19 cellular contexts compared by ENCODE assay signal in the genomic region with DNA sequence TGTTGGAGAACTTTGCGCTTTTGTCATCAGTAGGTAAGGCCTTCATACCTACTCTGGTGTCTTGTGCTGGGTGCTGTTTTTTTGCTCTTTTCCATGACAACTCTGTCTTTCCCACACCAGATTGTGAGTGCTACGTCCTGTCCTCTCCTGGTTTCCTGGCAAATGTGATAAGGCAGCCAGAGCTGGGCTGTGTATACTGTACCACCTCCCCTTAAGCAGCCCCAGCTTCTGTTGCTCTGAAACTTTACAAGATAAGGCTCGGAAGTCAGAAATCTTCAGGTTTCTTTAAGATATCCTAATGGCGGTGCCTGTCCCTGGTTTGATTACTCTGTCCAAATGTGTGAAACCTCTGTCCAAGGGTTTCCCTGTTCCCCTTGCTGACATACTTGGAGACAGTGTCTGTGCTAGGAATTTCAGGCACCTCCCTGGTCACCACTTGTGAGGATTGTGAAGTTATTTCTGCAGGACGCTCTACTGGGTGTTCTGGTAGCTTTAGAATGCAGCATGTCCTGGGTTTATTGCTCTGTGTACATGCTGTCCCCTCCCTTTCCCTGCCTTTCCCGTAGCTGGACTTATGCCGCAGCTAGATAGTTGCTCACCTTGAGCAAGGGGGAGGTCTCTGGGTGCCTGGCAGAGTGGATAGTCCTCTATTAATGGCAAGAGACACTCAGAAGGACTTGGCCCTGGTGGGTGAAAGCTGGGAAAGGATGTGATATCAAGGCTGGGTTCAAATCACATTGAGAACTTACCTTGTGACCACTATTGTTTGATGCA. TPM values are rescaled to one million over a fixed set of nuclear protein-coding genes. Genes with fewer than 3 reads are reported as not detected.
"Had no signal": no experiment of that assay in that cellular context is flagged by ENCODE, and none has a peak within 500 bp of the region (broad histone marks: within the 10 kb centered on the region; RNA-seq: fewer than 3 reads in every experiment).

No MANE protein-coding gene starts in this region.

- H3K27ac Mint-ChIP-seq: stimulated activated naive CD8-positive, alpha-beta T cell treated with anti-CD3 and anti-CD28 coated beads, Interleukin-15, Interleukin-2, amounts not matched to agents 100 ng/mL and 50 ng/mL, for 24 hours had no signal

- H3K27me3 ChIP-seq: dorsolateral prefrontal cortex, esophagus muscularis mucosa, gastroesophageal sphincter, tibial artery, upper lobe of left lung, uterus had no signal

- H3K4me3 ChIP-seq: dorsolateral prefrontal cortex, esophagus muscularis mucosa, gastroesophageal sphincter, tibial artery, upper lobe of left lung, uterus had no signal

- H3K27me3 Mint-ChIP-seq: central memory CD8-positive, alpha-beta T cell; stimulated activated memory B cell treated with anti-CD40 and anti-IgM and Interleukin-4, amounts not matched to agents 10 μg/mL and 1 μg/mL and 100 μg/mL, for 72 hours; stimulated activated naive CD8-positive, alpha-beta T cell treated with anti-CD3 and anti-CD28 coated beads, Interleukin-15, Interleukin-2, amounts not matched to agents 100 ng/mL and 50 ng/mL, for 24 hours had no signal

- H3K36me3 ChIP-seq: uterus had no signal

- H3K4me3 Mint-ChIP-seq: central memory CD8-positive, alpha-beta T cell; immature natural killer cell; stimulated activated memory B cell treated with anti-CD40 and anti-IgM and Interleukin-4, amounts not matched to agents 10 μg/mL and 1 μg/mL and 100 μg/mL, for 72 hours; stimulated activated naive CD8-positive, alpha-beta T cell treated with anti-CD3 and anti-CD28 coated beads, Interleukin-15, Interleukin-2, amounts not matched to agents 100 ng/mL and 50 ng/mL, for 24 hours had no signal

- DNase-seq: cortex of kidney; dorsolateral prefrontal cortex; effector CD8-positive, alpha-beta T cell; glutamatergic neuron; immature natural killer cell; mammary epithelial cell; midbrain; posterior cingulate gyrus; right cardiac atrium; stimulated activated CD4-positive, alpha-beta T cell treated with anti-CD3 and anti-CD28 coated beads, Interleukin-4, amount 100 ng/mL, for 1 hour; tibial artery; upper lobe of left lung; uterus had no signal

- H3K27ac ChIP-seq: epithelial cell of prostate, esophagus muscularis mucosa, gastroesophageal sphincter, tibial artery, upper lobe of left lung, uterus had no signal

- ATAC-seq: gastroesophageal sphincter; stimulated activated memory B cell treated with anti-CD40 and anti-IgM and Interleukin-4, amounts not matched to agents 10 μg/mL and 1 μg/mL and 100 μg/mL, for 72 hours had no signal

- H3K4me1 ChIP-seq: esophagus muscularis mucosa, gastroesophageal sphincter, tibial artery, upper lobe of left lung, uterus had no signal

RNA-seq across cellular contexts. Expression of a gene that starts 14.8 kb away (rescaled TPM):
- polyA plus RNA-seq: immature natural killer cell had no signal
